8 cellular contexts compared by ENCODE assay signal in genomic region chr10:30701471-30702173, GRCh38.
DNase-seq lines count a peak whose midpoint lies in the region; ATAC-seq, FAIRE-seq and TF ChIP-seq lines count a peak whose summit lies in the region.

No MANE protein-coding gene starts in this region.

- peak; percentile 66 for ATAC-seq in GM21529 (IDR thresholded peaks at IDR 0.05; ENCODE audit: unreplicated experiment)

- peak overlapping the region; percentile 99 for H3K27ac Mint-ChIP-seq in activated CD4-positive, alpha-beta T cell treated with anti-CD3 and anti-CD28 coated beads, Interleukin-2, amount 10 ng/mL, durations not matched to agents 7 days and 5 days

- peaks cover 3% of the 10 kb centered on the region for H3K9me3 Mint-ChIP-seq in activated CD4-positive, alpha-beta T cell treated with anti-CD3 and anti-CD28 coated beads, Interleukin-2, amount 10 ng/mL, durations not matched to agents 7 days and 5 days

- intact Hi-C loops in head of caudate nucleus (cut with DNase I) = no loop called here

- DNase-seq in GM12892 (ENCODE audit: insufficient read length) = peak; percentile 25
- peak; percentile 58 for DNase-seq in KBM-7
- DNase-seq in activated CD4-positive, alpha-beta T cell treated with anti-CD3 and anti-CD28 coated beads, Interleukin-2, amount 10 ng/mL, durations not matched to agents 7 days and 5 days = peak; percentile 76
- DNase-seq in epithelial cell of prostate (ENCODE audit: low read depth, low spot score) = peak; percentile 18
- DNase-seq in stimulated activated CD4-positive, alpha-beta T cell treated with anti-CD3 and anti-CD28 coated beads, Interleukin-2, amount 100 ng/mL, for 24 hours = peak; percentile 78 to 79
- no peak for DNase-seq in cerebellar cortex (ENCODE audit: low spot score)
- DNase-seq in head of caudate nucleus = no peak

- peak; percentile 54; the same call in 1 of the 2 replicates for TF ChIP-seq POLR2A in GM12892 (IDR thresholded peaks at IDR 0.05; ENCODE audit: low read depth, low read length)

- peak overlapping the region; percentile 27 for H3K27ac ChIP-seq in epithelial cell of prostate

- H3K4me1 Mint-ChIP-seq in activated CD4-positive, alpha-beta T cell treated with anti-CD3 and anti-CD28 coated beads, Interleukin-2, amount 10 ng/mL, durations not matched to agents 7 days and 5 days = peaks cover 85% of the 10 kb centered on the region

- CTCF ChIA-PET in activated CD4-positive, alpha-beta T cell treated with anti-CD3 and anti-CD28 coated beads, Interleukin-2, amount 10 ng/mL, durations not matched to agents 7 days and 5 days (lab: Charles Lee) = interaction anchor here (0.6 to 6.2 kb wide), 5 partner anchors 13 to 898 kb away, joined by 3 to 35 read pairs (median 3); no protein-coding TSS in a partner anchor

- H3K36me3 Mint-ChIP-seq in activated CD4-positive, alpha-beta T cell treated with anti-CD3 and anti-CD28 coated beads, Interleukin-2, amount 10 ng/mL, durations not matched to agents 7 days and 5 days (ENCODE audit: low read depth) = peaks cover 28% of the 10 kb centered on the region

- in situ Hi-C loops in KBM-7 (cut with MboI; ENCODE audit: low pct_unique_long_range_greater_than_20kb, low sequenced_read_pairs) = no loop called here

- H3K4me3 Mint-ChIP-seq in activated CD4-positive, alpha-beta T cell treated with anti-CD3 and anti-CD28 coated beads, Interleukin-2, amount 10 ng/mL, durations not matched to agents 7 days and 5 days = peak overlapping the region; percentile 77

- POLR2A ChIA-PET in activated CD4-positive, alpha-beta T cell treated with anti-CD3 and anti-CD28 coated beads, Interleukin-2, amount 10 ng/mL, durations not matched to agents 7 days and 5 days (lab: Charles Lee) = no interaction called here

- FAIRE-seq in GM12892 (lab: Jason Lieb, UNC) = peak; percentile 97

- no peaks in the 10 kb centered on the region for H3K27me3 Mint-ChIP-seq in activated CD4-positive, alpha-beta T cell treated with anti-CD3 and anti-CD28 coated beads, Interleukin-2, amount 10 ng/mL, durations not matched to agents 7 days and 5 days

Comparison
In these comparisons a context has a peak if more than half of its experiments do, and no peak if none do; other contexts are left out.
1. DNase-seq: peak in GM12892 (single experiment), KBM-7 (single experiment), activated CD4-positive, alpha-beta T cell treated with anti-CD3 and anti-CD28 coated beads, Interleukin-2, amount 10 ng/mL, durations not matched to agents 7 days and 5 days (single experiment), epithelial cell of prostate (single experiment) and stimulated activated CD4-positive, alpha-beta T cell treated with anti-CD3 and anti-CD28 coated beads, Interleukin-2, amount 100 ng/mL, for 24 hours (2 of 2); none in cerebellar cortex (single experiment) and head of caudate nucleus (0 of 42).